15 cellular contexts compared by ENCODE assay signal in the genomic region with DNA sequence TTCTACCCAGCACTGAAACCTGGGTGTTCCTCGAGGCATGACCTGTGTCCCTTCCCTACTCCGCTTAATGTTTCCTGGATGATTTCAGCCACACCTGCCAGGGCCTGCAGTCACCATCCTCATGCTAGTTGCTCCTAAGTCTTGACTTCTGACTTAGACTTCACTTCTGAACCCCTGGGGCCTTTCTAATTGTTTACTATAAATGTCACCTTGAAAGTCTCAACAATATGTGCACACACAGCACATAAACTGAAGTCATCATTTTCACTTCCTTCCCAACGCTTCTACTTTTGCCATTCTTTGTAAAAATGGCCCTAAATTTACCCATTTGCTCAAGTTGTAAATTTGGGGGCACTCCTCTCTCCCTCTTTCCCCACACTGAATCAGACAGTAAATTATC.
"Had no signal": no experiment of that assay in that cellular context is flagged by ENCODE, and none has a peak within 500 bp of the region (broad histone marks: within the 10 kb centered on the region; RNA-seq: fewer than 3 reads in every experiment).

No MANE protein-coding gene starts in this region.

- H3K27me3 Mint-ChIP-seq: central memory CD8-positive, alpha-beta T cell; progenitor cell of endocrine pancreas had no signal

- H3K9me3 Mint-ChIP-seq: activated naive CD4-positive, alpha-beta T cell treated with anti-CD3 and anti-CD28 coated beads for 36 hours; central memory CD8-positive, alpha-beta T cell; natural killer cell had no signal

- ATAC-seq: activated CD8-positive, alpha-beta T cell treated with anti-CD3 and anti-CD28 coated beads, Interleukin-2, amount 10 ng/mL, durations not matched to agents 7 days and 5 days; gastroesophageal sphincter; natural killer cell; right cardiac atrium; upper lobe of right lung had no signal

- DNase-seq: activated CD4-positive, alpha-beta T cell treated with anti-CD3 and anti-CD28 coated beads for 4 hours; activated CD8-positive, alpha-beta T cell treated with anti-CD3 and anti-CD28 coated beads, Interleukin-2, amount 10 ng/mL, durations not matched to agents 7 days and 5 days; activated naive CD4-positive, alpha-beta T cell treated with anti-CD3 and anti-CD28 coated beads for 36 hours; effector memory CD4-positive, alpha-beta T cell; islet precursor cell; natural killer cell; nucleus accumbens; right cardiac atrium; spleen; stimulated activated CD4-positive, alpha-beta T cell treated with anti-CD3 and anti-CD28 coated beads, Interleukin-2, amount 100 ng/mL, for 24 hours; stimulated activated naive CD4-positive, alpha-beta T cell; upper lobe of right lung had no signal

- H3K4me3 Mint-ChIP-seq: activated CD8-positive, alpha-beta T cell treated with anti-CD3 and anti-CD28 coated beads, Interleukin-2, amount 10 ng/mL, durations not matched to agents 7 days and 5 days; activated naive CD4-positive, alpha-beta T cell treated with anti-CD3 and anti-CD28 coated beads for 36 hours; central memory CD8-positive, alpha-beta T cell; natural killer cell had no signal

- H3K27ac Mint-ChIP-seq: activated CD8-positive, alpha-beta T cell treated with anti-CD3 and anti-CD28 coated beads, Interleukin-2, amount 10 ng/mL, durations not matched to agents 7 days and 5 days; activated naive CD4-positive, alpha-beta T cell treated with anti-CD3 and anti-CD28 coated beads for 36 hours; natural killer cell; progenitor cell of endocrine pancreas had no signal
